In the genomic region with DNA sequence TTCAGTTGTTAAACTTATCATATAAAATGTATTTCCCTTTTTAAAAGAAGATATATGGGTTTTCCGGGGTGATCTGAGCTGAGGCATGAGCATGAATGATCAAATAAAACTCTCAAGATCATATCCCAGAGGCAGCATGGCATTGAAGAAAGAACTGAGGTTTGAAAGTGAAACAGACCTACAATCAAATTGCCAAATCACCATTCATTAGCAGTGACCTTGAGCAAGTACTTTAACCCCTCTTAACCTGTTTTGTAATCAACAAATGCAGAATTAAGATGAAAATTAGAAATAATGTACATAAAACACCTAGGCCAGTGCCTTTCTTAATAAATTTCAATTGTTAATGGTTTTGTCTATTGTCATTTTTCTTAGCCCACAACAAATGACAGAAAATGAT, we compare ENCODE assay signal across 22 cellular contexts.
DNase-seq lines count a peak whose midpoint lies in the region; ATAC-seq, FAIRE-seq and TF ChIP-seq lines count a peak whose summit lies in the region.
"Had no signal": no experiment of that assay in that cellular context is flagged by ENCODE, and none has a peak within 500 bp of the region (broad histone marks: within the 10 kb centered on the region; RNA-seq: fewer than 3 reads in every experiment).

No MANE protein-coding gene starts in this region.

- H3K36me3 ChIP-seq in MM.1S (replicated peaks; ENCODE audit: insufficient read depth, low read length), result no peaks in the 10 kb centered on the region
- H3K36me3 ChIP-seq in small intestine (ENCODE audit: control insufficient read depth in 2 of 2, insufficient read depth in 2 of 2, low read length in 2 of 2), result no peaks in the 10 kb centered on the region
- no peaks in the 10 kb centered on the region for H3K36me3 ChIP-seq in left lung
- H3K36me3 ChIP-seq in WERI-Rb-1, result no peaks in the 10 kb centered on the region
- H3K36me3 ChIP-seq: breast epithelium, colonic mucosa, right atrium auricular region, tibial artery had no signal

- intact Hi-C loops in left lung (cut with DNase I), result no loop called here

- H2AFZ ChIP-seq in MM.1S (ENCODE audit: low read length), result no peak overlapping the region

- peaks cover 26% of the 10 kb centered on the region for H3K4me1 ChIP-seq in MM.1S (ENCODE audit: low read length)
- peaks cover 4 to 5% of the 10 kb centered on the region in 2 donors for H3K4me1 ChIP-seq in small intestine (ENCODE audit: control insufficient read depth in 2 of 2, insufficient read depth in 1 of 2, low read depth in 1 of 2, low read length in 1 of 2)
- H3K4me1 ChIP-seq in left lung, result peaks cover 11 to 48% of the 10 kb centered on the region in 2 donors

- peak overlapping the region; percentile 3; the same call in 1 of the 2 replicates for H3K9ac ChIP-seq in MM.1S (ENCODE audit: low read length)

- TF ChIP-seq CTCF in MM.1S (IDR thresholded peaks at IDR 0.05; ENCODE audit: low read length) (no peak), left lung (IDR thresholded peaks at IDR 0.05) (no peak), WERI-Rb-1 (IDR thresholded peaks at IDR 0.05; ENCODE audit: low read depth, low read length) (no peak)

- ATAC-seq in left lobe of liver, result peak; percentile 29
- no peak for ATAC-seq in left lung
- ATAC-seq: activated CD8-positive, alpha-beta T cell treated with anti-CD3 and anti-CD28 coated beads, Interleukin-2, amount 10 ng/mL, durations not matched to agents 7 days and 5 days; esophagus mucosa had no signal

- peak overlapping the region; percentile 20; the same call in 1 of the 2 replicates for H3K27ac ChIP-seq in MM.1S (ENCODE audit: low read length)
- no peak overlapping the region for H3K27ac ChIP-seq in small intestine (ENCODE audit: low read depth in 1 of 2, low read length in 1 of 2)
- no peak overlapping the region for H3K27ac ChIP-seq in left lung
- no peak overlapping the region for H3K27ac ChIP-seq in WERI-Rb-1
- H3K27ac ChIP-seq: colonic mucosa had no signal

- no peak for FAIRE-seq in small intestine (lab: Jason Lieb, UNC)

- no peaks in the 10 kb centered on the region for H3K79me2 ChIP-seq in MM.1S (ENCODE audit: low read length)

- DNase-seq in MM.1S (peak; percentile 72), RPMI8226 (peak; percentile 10), left lobe of liver (ENCODE audit: low spot score) (no peak), small intestine (peak; percentile 76), left lung (no peak), C1 segment of cervical spinal cord (lab: John Stamatoyannopoulos, UW) (no peak), WERI-Rb-1 (no peak), NCI-H2227 (lab: John Stamatoyannopoulos, UW; ENCODE audit: unreplicated experiment) (no peak)
- DNase-seq: activated CD8-positive, alpha-beta T cell treated with anti-CD3 and anti-CD28 coated beads, Interleukin-2, amount 10 ng/mL, durations not matched to agents 7 days and 5 days; activated T-cell treated with anti-CD3 and anti-CD28 coated beads, Interleukin-2, amount 50 U/mL, for 24 hours; amniotic stem cell; CD4-positive, alpha-beta T cell; colonic mucosa; EL; naive B cell; NCI-H1436; occipital lobe; stimulated activated naive CD4-positive, alpha-beta T cell treated with Interleukin-2 at 50 U/mL for 16 hours; tibial artery had no signal

- no peaks in the 10 kb centered on the region for H3K9me2 ChIP-seq in MM.1S (replicated peaks; ENCODE audit: insufficient read depth, low read length)

- H3F3A ChIP-seq in MM.1S (ENCODE audit: insufficient read depth, low read length), result 0 out of 2 replicates have a peak, but pooled peaks cover 4% of the 10 kb centered on the region

- no peaks in the 10 kb centered on the region for H4K20me1 ChIP-seq in MM.1S (ENCODE audit: insufficient read depth, low read length)

- H3K4me2 ChIP-seq in MM.1S (ENCODE audit: low read depth, low read length), result peak overlapping the region; percentile 24

- H3K27me3 ChIP-seq in MM.1S (replicated peaks; ENCODE audit: insufficient read depth, low read length) (no peaks in the 10 kb centered on the region), small intestine (ENCODE audit: control insufficient read depth in 2 of 2, insufficient read depth in 2 of 2, low read length in 2 of 2) (no peaks in the 10 kb centered on the region), left lung (no peaks in the 10 kb centered on the region), WERI-Rb-1 (ENCODE audit: insufficient read depth, low read depth, severe bottlenecking) (no peaks in the 10 kb centered on the region)
- H3K27me3 ChIP-seq: breast epithelium, colonic mucosa, right atrium auricular region, tibial artery had no signal

- H3K4me3 ChIP-seq in MM.1S (ENCODE audit: low read length) (no peak overlapping the region), small intestine (ENCODE audit: low read depth in 1 of 2, low read length in 2 of 2) (no peak overlapping the region), left lung (no peak overlapping the region), WERI-Rb-1 (ENCODE audit: low read depth, low read length) (no peak overlapping the region)
- H3K4me3 ChIP-seq: breast epithelium, colonic mucosa, right atrium auricular region, tibial artery had no signal

- H3K9me3 ChIP-seq in MM.1S (replicated peaks; ENCODE audit: insufficient read depth, low read length), result no peaks in the 10 kb centered on the region
- H3K9me3 ChIP-seq in small intestine (ENCODE audit: control insufficient read depth, low read depth), result no peaks in the 10 kb centered on the region
- no peaks in the 10 kb centered on the region for H3K9me3 ChIP-seq in left lung
- no peaks in the 10 kb centered on the region for H3K9me3 ChIP-seq in WERI-Rb-1 (ENCODE audit: severe bottlenecking)
- H3K9me3 ChIP-seq: breast epithelium, colonic mucosa, right atrium auricular region, tibial artery had no signal

- WGBS in small intestine, 3 donors, result 10 to 49% (median 21%) methylated on average over 1 of the region's 1 CpG

Comparison
In these comparisons a context has a peak if more than half of its experiments do, and no peak if none do; other contexts are left out.
1. DNase-seq: peak in MM.1S (single experiment), RPMI8226 (single experiment) and small intestine (single experiment); none in left lobe of liver (single experiment), left lung (0 of 2), C1 segment of cervical spinal cord (0 of 14), WERI-Rb-1 (single experiment) and NCI-H2227 (single experiment).